In genomic region chr1:181263444-181263843, GRCh38 we compare ENCODE assay signal across 2 cellular contexts.
A peak's percentile ranks its signal among the peaks of the same experiment; 100 is the strongest.
TF ChIP-seq lines count a peak whose summit lies in the region.

No MANE protein-coding gene starts in this region.

TF ChIP-seq in Ishikawa, 13 proteins besides CTCF, POLR2A, EP300 and RAD21:
- TF ChIP-seq CEBPB (IDR thresholded peaks at IDR 0.05) (peak; percentile 46), TEAD4 (IDR thresholded peaks at IDR 0.05) (no peak), YY1 (IDR thresholded peaks at IDR 0.05; ENCODE audit: low read depth) (no peak), REST (IDR thresholded peaks at IDR 0.05; ENCODE audit: low read depth) (no peak), ZBTB7A (IDR thresholded peaks at IDR 0.05; ENCODE audit: low read depth) (no peak), TCF12 (IDR thresholded peaks at IDR 0.05; ENCODE audit: low read depth) (no peak), USF1 (IDR thresholded peaks at IDR 0.05) (no peak)

TF ChIP-seq in H1, 55 proteins besides CTCF, POLR2A, EP300 and RAD21:
- TF ChIP-seq FOSL1 (IDR thresholded peaks at IDR 0.05; ENCODE audit: insufficient read depth, low read depth, low read length): no peak
- TF ChIP-seq ZNF274 (IDR thresholded peaks at IDR 0.05; ENCODE audit: borderline replicate concordance, extremely low read depth, low read length): no peak
- TF ChIP-seq SRF (IDR thresholded peaks at IDR 0.05; ENCODE audit: low read depth, low read length): no peak
- TF ChIP-seq SP1 (IDR thresholded peaks at IDR 0.05; ENCODE audit: low read depth, low read length): no peak
- TF ChIP-seq JUN (IDR thresholded peaks at IDR 0.05; ENCODE audit: low read depth, low read length): no peak
- no peak for TF ChIP-seq CREB1 (IDR thresholded peaks at IDR 0.05)
- TF ChIP-seq CHD1 (IDR thresholded peaks at IDR 0.05; ENCODE audit: low read depth, low read length): no peak
- peak; percentile 71; the same call in 1 of the 2 replicates for TF ChIP-seq CEBPB (IDR thresholded peaks at IDR 0.05; ENCODE audit: low read depth, low read length)
TF ChIP-seq in H1: peak in this region for 1.
